In genomic region chr4:61628282-61628681, GRCh38 we compare ENCODE assay signal across 25 cellular contexts.
"Had no signal": no experiment of that assay in that cellular context is flagged by ENCODE, and none has a peak within 500 bp of the region (broad histone marks: within the 10 kb centered on the region; RNA-seq: fewer than 3 reads in every experiment).

No MANE protein-coding gene starts in this region.

- DNase-seq: colonic mucosa; cortex of kidney; dermis blood vessel endothelial cell; dorsolateral prefrontal cortex; effector CD4-positive, alpha-beta T cell; effector CD8-positive, alpha-beta T cell; effector memory CD4-positive, alpha-beta T cell; effector memory CD8-positive, alpha-beta T cell; endodermal cell; erythroblast; esophagus squamous epithelium; foreskin fibroblast; foreskin keratinocyte; foreskin melanocyte; gastrocnemius medialis; glutamatergic neuron; head of caudate nucleus; heart left ventricle; heart right ventricle had no signal

- H3K4me3 ChIP-seq: colonic mucosa, coronary artery, dorsolateral prefrontal cortex, esophagus muscularis mucosa, esophagus squamous epithelium, gastrocnemius medialis, gastroesophageal sphincter, heart left ventricle, heart right ventricle had no signal

- ATAC-seq: effector memory CD8-positive, alpha-beta T cell; esophagus mucosa; foreskin keratinocyte; gastrocnemius medialis; gastroesophageal sphincter; heart left ventricle; heart right ventricle had no signal

- H3K9me3 ChIP-seq: colonic mucosa, esophagus muscularis mucosa, esophagus squamous epithelium, gastrocnemius medialis, gastroesophageal sphincter, heart left ventricle had no signal

- H3K4me3 Mint-ChIP-seq: dendritic cell treated with granulocyte-macrophage colony-stimulating factor and Interleukin-4, amounts not matched to agents 40 ng/mL and 50 ng/mL, for 4 days; effector memory CD8-positive, alpha-beta T cell; endodermal cell had no signal

- H3K27me3 Mint-ChIP-seq: dendritic cell treated with granulocyte-macrophage colony-stimulating factor and Interleukin-4, amounts not matched to agents 40 ng/mL and 50 ng/mL, for 4 days; effector memory CD8-positive, alpha-beta T cell had no signal

- H3K27ac ChIP-seq: colonic mucosa, coronary artery, dorsolateral prefrontal cortex, epithelial cell of prostate, esophagus muscularis mucosa, esophagus squamous epithelium, foreskin keratinocyte, gastrocnemius medialis, gastroesophageal sphincter, heart left ventricle, heart right ventricle had no signal

- H3K4me1 ChIP-seq: colonic mucosa, esophagus muscularis mucosa, esophagus squamous epithelium, foreskin keratinocyte, gastrocnemius medialis, gastroesophageal sphincter, heart left ventricle, heart right ventricle had no signal

- H3K9me3 Mint-ChIP-seq: dendritic cell treated with granulocyte-macrophage colony-stimulating factor and Interleukin-4, amounts not matched to agents 40 ng/mL and 50 ng/mL, for 4 days had no signal

- H3K27ac Mint-ChIP-seq: dendritic cell treated with granulocyte-macrophage colony-stimulating factor and Interleukin-4, amounts not matched to agents 40 ng/mL and 50 ng/mL, for 4 days; effector memory CD8-positive, alpha-beta T cell; endodermal cell had no signal

- H3K36me3 ChIP-seq: colonic mucosa, esophagus muscularis mucosa, esophagus squamous epithelium, gastrocnemius medialis, gastroesophageal sphincter, heart left ventricle, heart right ventricle had no signal

- H3K27me3 ChIP-seq: colonic mucosa, dorsolateral prefrontal cortex, esophagus muscularis mucosa, esophagus squamous epithelium, foreskin keratinocyte, gastrocnemius medialis, gastroesophageal sphincter, heart left ventricle, heart right ventricle had no signal
